ENCODE assay signal across 7 cellular contexts in the genomic region with DNA sequence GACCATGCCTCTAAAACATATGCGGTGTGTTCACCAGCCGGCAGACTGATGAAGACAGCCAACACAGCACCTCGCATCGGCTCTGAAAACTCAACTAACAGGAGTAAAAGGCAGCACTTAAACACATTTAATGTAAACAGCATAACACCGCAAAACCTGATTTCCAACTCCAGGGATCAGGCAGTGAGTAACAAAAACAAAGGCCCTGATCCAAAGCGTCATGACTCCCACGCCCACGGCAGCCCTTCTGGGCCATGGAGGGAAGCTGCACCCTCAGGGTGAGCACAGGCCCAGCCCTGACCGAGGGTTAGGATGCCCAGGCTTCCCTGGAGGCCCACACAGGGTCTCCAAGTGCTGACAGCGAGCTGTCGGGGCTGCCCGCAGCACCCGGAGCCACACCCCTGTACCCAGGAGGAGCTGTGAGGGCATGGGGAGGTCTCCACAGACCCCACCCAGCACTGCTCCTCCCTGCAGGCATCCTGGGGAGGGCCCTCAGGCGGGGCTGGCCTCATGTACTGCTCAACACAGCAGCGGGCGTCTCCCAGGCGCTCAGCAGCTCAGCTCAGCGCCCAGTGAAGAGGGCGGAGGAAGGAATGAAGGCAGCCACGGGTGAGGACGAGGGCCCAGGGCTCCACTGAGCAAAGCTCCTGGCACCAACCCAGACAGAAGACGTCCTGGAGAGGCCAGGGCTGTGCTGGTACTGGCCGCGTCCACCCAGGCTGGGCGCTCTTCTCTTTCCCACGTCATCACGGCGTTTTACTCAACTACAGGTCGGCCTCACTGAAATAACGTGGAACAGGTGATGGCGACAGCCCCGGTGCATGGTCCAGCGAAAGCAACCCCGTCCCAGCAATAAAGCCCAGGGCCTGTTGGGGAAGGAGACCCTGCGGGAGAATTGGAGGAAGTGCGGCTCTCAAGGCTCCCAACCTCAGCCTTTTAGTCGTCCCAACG. TPM values are rescaled to one million over a fixed set of nuclear protein-coding genes. Genes with fewer than 3 reads are reported as not detected.
A peak's percentile ranks its signal among the peaks of the same experiment; 100 is the strongest.
DNase-seq lines count a peak whose midpoint lies in the region; FAIRE-seq and TF ChIP-seq lines count a peak whose summit lies in the region.

No MANE protein-coding gene starts in this region.

- no peak for TF ChIP-seq POLR2A in adrenal gland (IDR thresholded peaks at IDR 0.05)
- no peak for TF ChIP-seq POLR2A in stomach (IDR thresholded peaks at IDR 0.05)

- DNase-seq in HUDEP-2 (lab: John Stamatoyannopoulos, UW; ENCODE audit: unreplicated experiment in 76 of 76) (peak in 61 of 76 experiments; percentile 5 to 76 (median 52)), adrenal gland (peak in 5 of 7 donors; percentile 3 to 50 (median 11)), stomach (peak; percentile 36), HTR-8/SVneo (ENCODE audit: insufficient read length, low spot score) (no peak), Calu3 (no peak), SHP77 treated with DMSO at 0.1 percent for 48 hours (lab: John Stamatoyannopoulos, UW) (no peak)

- H3K27ac ChIP-seq in adrenal gland (peak overlapping the region in 2 of 5 donors; percentile 12 to 67), iPS-20b (ENCODE audit: low read length) (no peak overlapping the region), stomach (peak overlapping the region in 4 of 5 donors; percentile 17 to 67 (median 64))

- peaks cover 2% of the 10 kb centered on the region for H3K9me3 Mint-ChIP-seq in Calu3 (ENCODE audit: low read depth, unreplicated experiment)

- H3K9me3 ChIP-seq in adrenal gland (replicated peaks in 1 of 3) = no peaks in the 10 kb centered on the region
- no peaks in the 10 kb centered on the region for H3K9me3 ChIP-seq in iPS-20b (ENCODE audit: insufficient read depth, low read depth, low read length)
- no peaks in the 10 kb centered on the region for H3K9me3 ChIP-seq in stomach

- no peaks in the 10 kb centered on the region for H3K27me3 Mint-ChIP-seq in Calu3 (ENCODE audit: unreplicated experiment)

- no peaks in the 10 kb centered on the region for H3K36me3 Mint-ChIP-seq in Calu3 (ENCODE audit: insufficient read depth, unreplicated experiment)

- no peak for TF ChIP-seq EP300 in stomach (IDR thresholded peaks at IDR 0.05)

- no peak overlapping the region for H3K27ac Mint-ChIP-seq in Calu3 (ENCODE audit: unreplicated experiment)

- H3K4me1 ChIP-seq in adrenal gland (replicated peaks in 1 of 2) = peaks cover 0 to 4% of the 10 kb centered on the region in 2 donors
- H3K4me1 ChIP-seq in iPS-20b (ENCODE audit: insufficient read depth, low read length) = 0 out of 2 replicates have a peak, but pooled peaks cover 3% of the 10 kb centered on the region
- peaks cover 10 to 41% (median 24%) of the 10 kb centered on the region in 4 donors for H3K4me1 ChIP-seq in stomach

- no peak for FAIRE-seq in HTR-8/SVneo (lab: Jason Lieb, UNC)

- intact Hi-C loops in adrenal gland (cut with DNase I) (no loop called here), stomach (cut with DNase I; ENCODE audit: low total_unique reads) (no loop called here), Calu3 (cut with micrococcal nuclease; ENCODE audit: unreplicated experiment) (no loop called here)

- H3K4me1 Mint-ChIP-seq in Calu3 (ENCODE audit: low read depth, unreplicated experiment) = no peaks in the 10 kb centered on the region

- H3K36me3 ChIP-seq in adrenal gland (replicated peaks in 1 of 2) = no peaks in the 10 kb centered on the region
- no peaks in the 10 kb centered on the region for H3K36me3 ChIP-seq in iPS-20b (ENCODE audit: insufficient read depth, low read depth, low read length)
- peaks cover 0 to 10% (median under 1%) of the 10 kb centered on the region in 4 donors for H3K36me3 ChIP-seq in stomach

- 0 out of 2 replicates have a peak overlapping the region, but pooled peaks have one; percentile 6 for H3K9ac ChIP-seq in iPS-20b (ENCODE audit: low read depth, low read length)

- H3K4me3 ChIP-seq in adrenal gland (no peak overlapping the region), iPS-20b (ENCODE audit: low read length) (no peak overlapping the region), stomach (no peak overlapping the region)

- TF ChIP-seq CTCF in adrenal gland (IDR thresholded peaks at IDR 0.05) (no peak), stomach (IDR thresholded peaks at IDR 0.05) (no peak), Calu3 (IDR thresholded peaks at IDR 0.05; ENCODE audit: unreplicated experiment) (no peak)

- no TSS peak for BruUV-seq in Calu3 (replicated peaks; lab: Mats Ljungman, UMichigan)

- H3K4me3 Mint-ChIP-seq in Calu3 (ENCODE audit: low read depth, unreplicated experiment) = no peak overlapping the region

- H3K27me3 ChIP-seq in adrenal gland (no peaks in the 10 kb centered on the region), iPS-20b (ENCODE audit: insufficient read depth, low read length) (no peaks in the 10 kb centered on the region), stomach (no peaks in the 10 kb centered on the region)

- WGBS in adrenal gland, 4 donors = 85 to 91% (median 87%) methylated on average over 29 to 38 of the region's 38 CpGs
- WGBS in stomach, 5 donors = 62 to 70% (median 64%) methylated on average over 35 to 38 of the region's 38 CpGs

- CTCF ChIA-PET in Calu3 (lab: Charles Lee) = no interaction called here

RNA-seq across cellular contexts. Expression of a gene that starts 53.6 kb away (rescaled TPM):
- total RNA-seq in adrenal gland (10 to 100 TPM in 2 of 8 donors, 1 to 10 TPM in 6; 5.0 to 11.7 (median 8.0) TPM), stomach (10 to 100 TPM in 1 of 5 donors, 1 to 10 TPM in 4; 3.8 to 22.3 (median 6.4) TPM), Calu3 (2022) (0.26 and 0.49 TPM in 2 replicates)
- polyA plus RNA-seq in adrenal gland (1 to 10 TPM; 2.9 to 8.2 (median 5.4) TPM), stomach (10 to 100 TPM in 2 of 3 donors, 1 to 10 TPM in 1; 3.7 to 11.8 (median 10.9) TPM)

Comparison
In these comparisons a context has a peak if more than half of its experiments do, and no peak if none do; other contexts are left out.
1. DNase-seq: peak in HUDEP-2 (61 of 76), adrenal gland (5 of 7) and stomach (single experiment); none in HTR-8/SVneo (single experiment), Calu3 (single experiment) and SHP77 treated with DMSO at 0.1 percent for 48 hours (single experiment).